Comparison of ENCODE assay signal across 9 cellular contexts in genomic region chr10:17409170-17409733, GRCh38. TPM values are rescaled to one million over a fixed set of nuclear protein-coding genes. Genes with fewer than 3 reads are reported as not detected.
DNase-seq lines count a peak whose midpoint lies in the region; ATAC-seq and TF ChIP-seq lines count a peak whose summit lies in the region.
"Had no signal": no experiment of that assay in that cellular context is flagged by ENCODE, and none has a peak within 500 bp of the region (broad histone marks: within the 10 kb centered on the region; RNA-seq: fewer than 3 reads in every experiment).

No MANE protein-coding gene starts in this region.

- no peak overlapping the region for H3K4me2 ChIP-seq in osteoblast (ENCODE audit: insufficient read depth, low read length)

- H3K4me3 ChIP-seq in body of pancreas (no peak overlapping the region), osteoblast (ENCODE audit: insufficient read depth, low read length) (no peak overlapping the region)

- H3K27me3 ChIP-seq in body of pancreas (no peaks in the 10 kb centered on the region), osteoblast (ENCODE audit: insufficient read depth, low read length) (peaks cover 12% of the 10 kb centered on the region)

- no peaks in the 10 kb centered on the region for H3K36me3 ChIP-seq in body of pancreas (replicated peaks in 1 of 2; ENCODE audit: insufficient read depth in 1 of 2, low read depth in 2 of 2)
- H3K36me3 ChIP-seq in osteoblast (ENCODE audit: insufficient read depth, low read length), result no peaks in the 10 kb centered on the region

- H3K9me3 ChIP-seq in body of pancreas, result no peaks in the 10 kb centered on the region
- no peaks in the 10 kb centered on the region for H3K9me3 ChIP-seq in osteoblast (ENCODE audit: low read depth, low read length)

- peak; percentile 41; the same call in 1 of the 2 replicates for TF ChIP-seq CTCF in LNCAP (IDR thresholded peaks at IDR 0.05)
- peak in 6 of 7 experiments; percentile 10 to 30 (median 27) for TF ChIP-seq CTCF in body of pancreas (IDR thresholded peaks at IDR 0.05)
- TF ChIP-seq CTCF in osteoblast (IDR thresholded peaks at IDR 0.05; ENCODE audit: extremely low read depth, low read depth, low read length), result peak; percentile 54

- intact Hi-C loops in body of pancreas (cut with DNase I), result no loop called here

- no peak overlapping the region for H2AFZ ChIP-seq in osteoblast (ENCODE audit: low read length)

- no peak for TF ChIP-seq POLR2A in body of pancreas (IDR thresholded peaks at IDR 0.05)

- WGBS in body of pancreas, 2 donors, result 84 to 94% methylated on average over 5 of the region's 5 CpGs

- H4K20me1 ChIP-seq in osteoblast (ENCODE audit: insufficient read depth, low read length), result no peaks in the 10 kb centered on the region

- ATAC-seq in body of pancreas (no peak), HG02938 (IDR thresholded peaks at IDR 0.05; ENCODE audit: unreplicated experiment) (no peak)
- ATAC-seq: Right ventricle myocardium inferior had no signal

- H3K27ac ChIP-seq in body of pancreas (no peak overlapping the region), osteoblast (ENCODE audit: low read depth, low read length) (no peak overlapping the region)

- H3K4me1 ChIP-seq in body of pancreas, result no peaks in the 10 kb centered on the region
- H3K4me1 ChIP-seq in osteoblast (ENCODE audit: insufficient read depth, low read length), result no peaks in the 10 kb centered on the region

- no peaks in the 10 kb centered on the region for H3K79me2 ChIP-seq in osteoblast (ENCODE audit: insufficient read depth, low read length)

- DNase-seq in DMS 273 (lab: John Stamatoyannopoulos, UW; ENCODE audit: unreplicated experiment) (peak; percentile 9), DMS 273 treated with DMSO at 0.1 percent for 48 hours (lab: John Stamatoyannopoulos, UW) (no peak), body of pancreas (no peak), osteoblast (ENCODE audit: insufficient read length, low spot score, missing footprints) (no peak), COLO668 (lab: John Stamatoyannopoulos, UW; ENCODE audit: unreplicated experiment) (no peak), foreskin melanocyte (no peak)

RNA-seq across cellular contexts. Expression of gene ST8SIA6, which starts 45.1 kb away (rescaled TPM):
- total RNA-seq in body of pancreas (not detected), osteoblast (0.36 and 0.88 TPM in 2 replicates)
